ENCODE assay signal across 39 cellular contexts in the genomic region with DNA sequence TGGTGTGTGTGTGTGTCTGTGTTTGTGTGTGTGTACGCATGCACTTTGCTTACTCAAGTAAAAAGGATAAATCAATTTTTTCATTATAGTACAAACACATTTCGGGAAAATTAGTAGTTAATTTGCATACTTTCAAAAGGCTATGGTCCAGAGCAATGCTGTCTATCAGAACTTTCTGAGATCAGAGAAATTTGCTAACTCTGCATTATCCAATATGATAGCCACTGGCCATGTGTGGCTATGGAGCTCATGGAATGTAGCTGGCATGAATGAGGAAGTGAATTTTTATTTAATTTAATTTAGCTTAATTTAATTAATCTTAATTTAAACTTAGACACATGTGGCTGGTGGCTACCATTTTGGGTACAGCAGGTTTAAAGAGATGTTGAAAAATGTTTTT.
"Had no signal": no experiment of that assay in that cellular context is flagged by ENCODE, and none has a peak within 500 bp of the region (broad histone marks: within the 10 kb centered on the region; RNA-seq: fewer than 3 reads in every experiment).

No MANE protein-coding gene starts in this region.

- H3K27me3 Mint-ChIP-seq: activated naive CD4-positive, alpha-beta T cell treated with anti-CD3 and anti-CD28 coated beads, Interleukin-2, amount 10 ng/mL, durations not matched to agents 7 days and 5 days; activated naive CD4-positive, alpha-beta T cell treated with anti-CD3 and anti-CD28 coated beads, Interleukin-2, amount 50 U/mL, for 24 hours; activated naive CD8-positive, alpha-beta T cell; activated naive CD8-positive, alpha-beta T cell treated with anti-CD3 and anti-CD28 coated beads for 36 hours; activated naive CD8-positive, alpha-beta T cell treated with anti-CD3 and anti-CD28 coated beads, Interleukin-2, amount 10 ng/mL, durations not matched to agents 7 days and 5 days; activated naive CD8-positive, alpha-beta T cell treated with anti-CD3 and anti-CD28 coated beads, Interleukin-2, amount 50 U/mL, for 24 hours; activated T-cell treated with anti-CD3 and anti-CD28 coated beads, Interleukin-2, amount 50 U/mL, for 24 hours; activated T-helper 17 cell treated with anti-CD3 and anti-CD28 coated beads, Interleukin-2, amount 50 U/mL, for 72 hours; brain; central memory CD8-positive, alpha-beta T cell had no signal

- H3K27ac ChIP-seq: adrenal gland, ascending aorta, body of pancreas, brain microvascular endothelial cell, breast epithelium, cardiac muscle cell had no signal

- H3K4me3 ChIP-seq: adrenal gland, ascending aorta, body of pancreas, breast epithelium, cardiac muscle cell had no signal

- FAIRE-seq: astrocyte, bronchial epithelial cell had no signal

- H3K9me3 Mint-ChIP-seq: activated naive CD4-positive, alpha-beta T cell treated with anti-CD3 and anti-CD28 coated beads, Interleukin-2, amount 10 ng/mL, durations not matched to agents 7 days and 5 days; activated naive CD8-positive, alpha-beta T cell treated with anti-CD3 and anti-CD28 coated beads for 36 hours; activated naive CD8-positive, alpha-beta T cell treated with anti-CD3 and anti-CD28 coated beads, Interleukin-2, amount 10 ng/mL, durations not matched to agents 7 days and 5 days; activated naive CD8-positive, alpha-beta T cell treated with anti-CD3 and anti-CD28 coated beads, Interleukin-2, amount 50 U/mL, for 24 hours; activated T-helper 2 cell treated with anti-CD3 and anti-CD28 coated beads, Interferon-gamma antibody, Interleukin-2, Interleukin-4, amounts not matched to agents 10 μg/mL and 5 μg/mL and 100 μg/mL, durations not matched to agents 14 hours and 24 hours and 36 hours had no signal

- H3K4me1 ChIP-seq: adrenal gland, ascending aorta, body of pancreas, breast epithelium had no signal

- H3K27ac Mint-ChIP-seq: activated naive CD4-positive, alpha-beta T cell treated with anti-CD3 and anti-CD28 coated beads for 36 hours; activated naive CD4-positive, alpha-beta T cell treated with anti-CD3 and anti-CD28 coated beads, Interleukin-2, amount 10 ng/mL, durations not matched to agents 7 days and 5 days; activated naive CD4-positive, alpha-beta T cell treated with anti-CD3 and anti-CD28 coated beads, Interleukin-2, amount 50 U/mL, for 24 hours; activated naive CD4-positive, alpha-beta T cell treated with anti-CD3 and anti-CD28 coated beads, Interleukin-2, amount 50 U/mL, for 72 hours; activated naive CD8-positive, alpha-beta T cell; activated naive CD8-positive, alpha-beta T cell treated with anti-CD3 and anti-CD28 coated beads for 36 hours; activated naive CD8-positive, alpha-beta T cell treated with anti-CD3 and anti-CD28 coated beads, Interleukin-2, amount 10 ng/mL, durations not matched to agents 7 days and 5 days; activated naive CD8-positive, alpha-beta T cell treated with anti-CD3 and anti-CD28 coated beads, Interleukin-2, amount 50 U/mL, for 24 hours; activated T-cell treated with anti-CD3 and anti-CD28 coated beads, Interleukin-2, amount 50 U/mL, for 24 hours; activated T-cell treated with anti-CD3 and anti-CD28 coated beads, Interleukin-2, amount 50 U/mL, for 72 hours; activated T-helper 1 cell treated with anti-CD3 and anti-CD28 coated beads, Interleukin-12 subunit alpha, Interleukin-12 subunit beta, Interleukin-2, Interleukin-4 antibody, amounts not matched to agents 30 ng/mL and 10 ng/mL and 1 ng/mL, durations not matched to agents 14 hours and 24 hours and 36 hours; activated T-helper 17 cell treated with anti-CD3 and anti-CD28 coated beads, Interleukin-2, amount 50 U/mL, for 72 hours; activated T-helper 2 cell treated with anti-CD3 and anti-CD28 coated beads, Interferon-gamma antibody, Interleukin-2, Interleukin-4, amounts not matched to agents 10 μg/mL and 5 μg/mL and 100 μg/mL, durations not matched to agents 14 hours and 24 hours and 36 hours; brain had no signal

- H3K9me3 ChIP-seq: adrenal gland, ascending aorta, body of pancreas had no signal

- H3K36me3 ChIP-seq: adrenal gland, ascending aorta, brain microvascular endothelial cell, breast epithelium, cardiac muscle cell had no signal

- H3K27me3 ChIP-seq: adrenal gland, ascending aorta, body of pancreas, brain microvascular endothelial cell, breast epithelium, cardiac muscle cell had no signal

- DNase-seq: activated effector memory CD4-positive, alpha-beta T cell treated with anti-CD3 and anti-CD28 coated beads, Interleukin-2, amount 50 U/mL, for 16 hours; activated effector memory CD4-positive, alpha-beta T cell treated with Interleukin-2 at 50 U/mL for 16 hours; activated gamma-delta T cell; activated gamma-delta T cell treated with Interleukin-2 at 50 U/mL for 16 hours; activated naive CD4-positive, alpha-beta T cell; activated naive CD4-positive, alpha-beta T cell treated with anti-CD3 and anti-CD28 coated beads for 36 hours; activated naive CD4-positive, alpha-beta T cell treated with anti-CD3 and anti-CD28 coated beads, Interleukin-2, amount 10 ng/mL, durations not matched to agents 7 days and 5 days; activated naive CD4-positive, alpha-beta T cell treated with anti-CD3 and anti-CD28 coated beads, Interleukin-2, amount 50 U/mL, for 16 hours; activated naive CD4-positive, alpha-beta T cell treated with Interleukin-2 at 50 U/mL for 16 hours; activated naive CD8-positive, alpha-beta T cell treated with anti-CD3 and anti-CD28 coated beads for 36 hours; activated naive CD8-positive, alpha-beta T cell treated with anti-CD3 and anti-CD28 coated beads, Interleukin-2, amount 10 ng/mL, durations not matched to agents 7 days and 5 days; activated naive CD8-positive, alpha-beta T cell treated with anti-CD3 and anti-CD28 coated beads, Interleukin-2, amount 50 U/mL, for 24 hours; activated T-cell treated with anti-CD3 and anti-CD28 coated beads, Interleukin-2, amount 50 U/mL, for 24 hours; activated T-cell treated with anti-CD3 and anti-CD28 coated beads, Interleukin-2, amount 50 U/mL, for 4 hours; activated T-cell treated with anti-CD3 and anti-CD28 coated beads, Interleukin-2, amount 50 U/mL, for 48 hours; activated T-cell treated with anti-CD3 and anti-CD28 coated beads, Interleukin-2, amount 50 U/mL, for 72 hours; adrenal gland; amniotic stem cell; amygdala; anterior cingulate cortex; aorta; body of pancreas; brain microvascular endothelial cell; caudate nucleus; central memory CD4-positive, alpha-beta T cell; cerebellar nuclear complex had no signal

- ATAC-seq: activated naive CD4-positive, alpha-beta T cell treated with anti-CD3 and anti-CD28 coated beads, Interleukin-2, amount 50 U/mL, for 72 hours; activated naive CD8-positive, alpha-beta T cell treated with anti-CD3 and anti-CD28 coated beads, Interleukin-2, amount 50 U/mL, for 24 hours; activated T-cell treated with anti-CD3 and anti-CD28 coated beads, Interleukin-2, amount 50 U/mL, for 4 hours; activated T-cell treated with anti-CD3 and anti-CD28 coated beads, Interleukin-2, amount 50 U/mL, for 72 hours; activated T-helper 17 cell treated with anti-CD3 and anti-CD28 coated beads, Interleukin-2, amount 50 U/mL, for 72 hours; body of pancreas had no signal

- H3K4me1 Mint-ChIP-seq: activated naive CD4-positive, alpha-beta T cell treated with anti-CD3 and anti-CD28 coated beads, Interleukin-2, amount 10 ng/mL, durations not matched to agents 7 days and 5 days; activated naive CD4-positive, alpha-beta T cell treated with anti-CD3 and anti-CD28 coated beads, Interleukin-2, amount 50 U/mL, for 24 hours; activated naive CD8-positive, alpha-beta T cell treated with anti-CD3 and anti-CD28 coated beads for 36 hours; activated naive CD8-positive, alpha-beta T cell treated with anti-CD3 and anti-CD28 coated beads, Interleukin-2, amount 10 ng/mL, durations not matched to agents 7 days and 5 days; activated naive CD8-positive, alpha-beta T cell treated with anti-CD3 and anti-CD28 coated beads, Interleukin-2, amount 50 U/mL, for 24 hours; activated T-helper 17 cell treated with anti-CD3 and anti-CD28 coated beads, Interleukin-2, amount 50 U/mL, for 72 hours; brain; central memory CD8-positive, alpha-beta T cell had no signal

- H3K4me3 Mint-ChIP-seq: activated naive CD4-positive, alpha-beta T cell treated with anti-CD3 and anti-CD28 coated beads for 36 hours; activated naive CD4-positive, alpha-beta T cell treated with anti-CD3 and anti-CD28 coated beads, Interleukin-2, amount 10 ng/mL, durations not matched to agents 7 days and 5 days; activated naive CD4-positive, alpha-beta T cell treated with anti-CD3 and anti-CD28 coated beads, Interleukin-2, amount 50 U/mL, for 24 hours; activated naive CD8-positive, alpha-beta T cell; activated naive CD8-positive, alpha-beta T cell treated with anti-CD3 and anti-CD28 coated beads for 36 hours; activated naive CD8-positive, alpha-beta T cell treated with anti-CD3 and anti-CD28 coated beads, Interleukin-2, amount 10 ng/mL, durations not matched to agents 7 days and 5 days; activated naive CD8-positive, alpha-beta T cell treated with anti-CD3 and anti-CD28 coated beads, Interleukin-2, amount 50 U/mL, for 24 hours; activated T-cell treated with anti-CD3 and anti-CD28 coated beads, Interleukin-2, amount 50 U/mL, for 24 hours; activated T-cell treated with anti-CD3 and anti-CD28 coated beads, Interleukin-2, amount 50 U/mL, for 4 hours; activated T-cell treated with anti-CD3 and anti-CD28 coated beads, Interleukin-2, amount 50 U/mL, for 72 hours; activated T-helper 1 cell treated with anti-CD3 and anti-CD28 coated beads, Interleukin-12 subunit alpha, Interleukin-12 subunit beta, Interleukin-2, Interleukin-4 antibody, amounts not matched to agents 30 ng/mL and 10 ng/mL and 1 ng/mL, durations not matched to agents 14 hours and 24 hours and 36 hours; activated T-helper 17 cell treated with anti-CD3 and anti-CD28 coated beads, Interleukin-2, amount 50 U/mL, for 72 hours; brain; central memory CD8-positive, alpha-beta T cell had no signal
